In genomic region chr16:66095676-66096075, GRCh38 we compare ENCODE assay signal across 1 cellular context.
TF ChIP-seq lines count a peak whose summit lies in the region.

No MANE protein-coding gene starts in this region.

TF ChIP-seq in H1, 55 proteins besides CTCF, POLR2A, EP300 and RAD21:
- TF ChIP-seq RBBP5 (IDR thresholded peaks at IDR 0.05; ENCODE audit: borderline replicate concordance, low read depth, low read length) = no peak
- TF ChIP-seq CREB1 (IDR thresholded peaks at IDR 0.05) = no peak
